In genomic region chr1:74772945-74773344, GRCh38 we compare ENCODE assay signal across 25 cellular contexts.
DNase-seq lines count a peak whose midpoint lies in the region; ATAC-seq and TF ChIP-seq lines count a peak whose summit lies in the region.
"Had no signal": no experiment of that assay in that cellular context is flagged by ENCODE, and none has a peak within 500 bp of the region (broad histone marks: within the 10 kb centered on the region; RNA-seq: fewer than 3 reads in every experiment).

No MANE protein-coding gene starts in this region.

- H3K4me3 ChIP-seq in NB4 (ENCODE audit: low read depth, low read length), result no peak overlapping the region
- no peak overlapping the region for H3K4me3 ChIP-seq in fibroblast of mammary gland (ENCODE audit: control insufficient read depth, low read depth, low read length)
- no peak overlapping the region for H3K4me3 ChIP-seq in skeletal muscle cell (ENCODE audit: low read depth, low read length)
- H3K4me3 ChIP-seq: colonic mucosa, esophagus muscularis mucosa, HAP-1, heart left ventricle, K562, pancreas, SK-N-MC, upper lobe of left lung had no signal

- no peak for ATAC-seq in HG03039 (IDR thresholded peaks at IDR 0.05; ENCODE audit: unreplicated experiment)
- ATAC-seq: effector memory CD8-positive, alpha-beta T cell; heart left ventricle; K562; pancreas; right cardiac atrium had no signal

- TF ChIP-seq POLR2A in NB4 (IDR thresholded peaks at IDR 0.05; ENCODE audit: extremely low read depth, insufficient read length), result no peak

- no peak for TF ChIP-seq CTCF in NB4 (IDR thresholded peaks at IDR 0.05; ENCODE audit: low read depth, low read length)
- no peak for TF ChIP-seq CTCF in fibroblast of mammary gland (conservative IDR thresholded peaks at IDR 0.05; ENCODE audit: control insufficient read depth, insufficient read depth, low read depth, low read length)

- peak; percentile 26 for DNase-seq in NOMO-1 treated with DMSO at 0.1 percent for 48 hours (lab: John Stamatoyannopoulos, UW; ENCODE audit: unreplicated experiment)
- DNase-seq in NOMO-1 treated with dmso at 0.1 percent for 144 hours (lab: John Stamatoyannopoulos, UW; ENCODE audit: unreplicated experiment), result no peak
- peak; percentile 23 for DNase-seq in NB4 (ENCODE audit: low read depth)
- peak; percentile 11 for DNase-seq in fibroblast of mammary gland (ENCODE audit: low read depth)
- DNase-seq in skeletal muscle cell (ENCODE audit: low read depth), result peak; percentile 13
- DNase-seq in activated naive CD4-positive, alpha-beta T cell treated with anti-CD3 and anti-CD28 coated beads, Interleukin-2, amount 50 U/mL, for 16 hours, result no peak
- no peak for DNase-seq in AG20443 (ENCODE audit: low spot score)
- DNase-seq: ACHN; activated CD8-positive, alpha-beta memory T cell treated with anti-CD3 and anti-CD28 coated beads, Interleukin-2, amount 50 U/mL, for 48 hours; activated naive CD8-positive, alpha-beta T cell treated with anti-CD3 and anti-CD28 coated beads, Interleukin-2, amount 10 ng/mL, durations not matched to agents 7 days and 5 days; colonic mucosa; DMS 273 treated with DMSO at 0.1 percent for 48 hours; effector memory CD8-positive, alpha-beta T cell; heart left ventricle; NCI-H1092 treated with DMSO at 0.1 percent for 48 hours; NCI-H1930; NCI-H446; pancreas; right cardiac atrium; upper lobe of left lung had no signal

Comparison
In these comparisons a context has a peak if more than half of its experiments do, and no peak if none do; other contexts are left out.
1. DNase-seq: peak in NOMO-1 treated with DMSO at 0.1 percent for 48 hours (single experiment), NB4 (single experiment), fibroblast of mammary gland (single experiment) and skeletal muscle cell (single experiment); none in NOMO-1 treated with dmso at 0.1 percent for 144 hours (single experiment), activated naive CD4-positive, alpha-beta T cell treated with anti-CD3 and anti-CD28 coated beads, Interleukin-2, amount 50 U/mL, for 16 hours (single experiment) and AG20443 (single experiment).